In genomic region chr5:122774861-122775712, GRCh38 we compare ENCODE assay signal across 1 cellular context.
TF ChIP-seq lines count a peak whose summit lies in the region.

Gene SNX2 (plus strand): TSS chr5:122775080. CDS start chr5:122775104, 24 bp downstream.

TF ChIP-seq in GM12878, 131 proteins besides CTCF, POLR2A, EP300 and RAD21 (continued from another document and continues in another):
- TF ChIP-seq ZNF687 (IDR thresholded peaks at IDR 0.05) = 0 out of 2 replicates have a peak, but pooled peaks have one; percentile 48
- TF ChIP-seq USF1 (IDR thresholded peaks at IDR 0.05; ENCODE audit: borderline replicate concordance, extremely low read length, insufficient read depth, low read depth, low read length) = peak; percentile 89
- no peak for TF ChIP-seq CHD1 (IDR thresholded peaks at IDR 0.05; ENCODE audit: low read depth, low read length)
- TF ChIP-seq FOS (IDR thresholded peaks at IDR 0.05; ENCODE audit: borderline replicate concordance, extremely low read depth, insufficient read length) = no peak
- TF ChIP-seq KDM1A (IDR thresholded peaks at IDR 0.05; ENCODE audit: borderline replicate concordance) = no peak
- peak; percentile 55; the same call in 1 of the 2 replicates for TF ChIP-seq CREM (IDR thresholded peaks at IDR 0.05; ENCODE audit: low read depth)
- TF ChIP-seq DPF2 (IDR thresholded peaks at IDR 0.05) = 0 out of 2 replicates have a peak, but pooled peaks have one; percentile 55
- TF ChIP-seq RELB (IDR thresholded peaks at IDR 0.05; ENCODE audit: low read depth) = 0 out of 2 replicates have a peak, but pooled peaks have one; percentile 12
- no peak for TF ChIP-seq STAT1 (conservative IDR thresholded peaks at IDR 0.05)
- TF ChIP-seq ZBTB40 (IDR thresholded peaks at IDR 0.05; ENCODE audit: borderline replicate concordance) = no peak
- TF ChIP-seq PBX3 (IDR thresholded peaks at IDR 0.05; ENCODE audit: insufficient replicate concordance, low read depth, low read length) = peak; percentile 31
- no peak for TF ChIP-seq HDAC2 (IDR thresholded peaks at IDR 0.05)
- no peak for TF ChIP-seq IRF5 (IDR thresholded peaks at IDR 0.05; ENCODE audit: borderline replicate concordance)
- no peak for TF ChIP-seq SUPT20H (IDR thresholded peaks at IDR 0.05; ENCODE audit: borderline replicate concordance, control insufficient read depth, low read depth, low read length)
- 0 out of 2 replicates have a peak, but pooled peaks have one; percentile 46 for TF ChIP-seq CBFB (IDR thresholded peaks at IDR 0.05; ENCODE audit: low read depth)
- TF ChIP-seq PRDM15 (CRISPR knock-in tag; IDR thresholded peaks at IDR 0.05) = no peak
- no peak for TF ChIP-seq REST (IDR thresholded peaks at IDR 0.05; ENCODE audit: low read depth, low read length)
- TF ChIP-seq SRF (IDR thresholded peaks at IDR 0.05; ENCODE audit: low read depth in 2 of 2, low read length in 2 of 2) = no peak
- TF ChIP-seq ZBTB4 (CRISPR knock-in tag; IDR thresholded peaks at IDR 0.05) = no peak
- TF ChIP-seq ATF3 (IDR thresholded peaks at IDR 0.05; ENCODE audit: borderline replicate concordance, extremely low read depth, low read depth, low read length) = peak; percentile 64; the same call in 1 of the 2 replicates
- no peak for TF ChIP-seq SPI1 (IDR thresholded peaks at IDR 0.05; ENCODE audit: borderline replicate concordance, insufficient read depth, low read depth, low read length)
- TF ChIP-seq NR2F1 (conservative IDR thresholded peaks at IDR 0.05) = peak; percentile 53; the same call in 1 of the 2 replicates
- TF ChIP-seq CEBPB (IDR thresholded peaks at IDR 0.05; ENCODE audit: borderline replicate concordance in 1 of 2, low read depth in 2 of 2, low read length in 2 of 2) = no peak
- 0 out of 2 replicates have a peak, but pooled peaks have one; percentile 5 for TF ChIP-seq MEF2A (IDR thresholded peaks at IDR 0.05; ENCODE audit: insufficient read depth, low read depth, low read length)
